In genomic region chr1:45594412-45594811, GRCh38 we compare ENCODE assay signal across 2 cellular contexts.
TF ChIP-seq lines count a peak whose summit lies in the region.

No MANE protein-coding gene starts in this region.

TF ChIP-seq in GM23338, 12 proteins besides CTCF, POLR2A, EP300 and RAD21:
- TF ChIP-seq ETS1 (IDR thresholded peaks at IDR 0.05): no peak
- no peak for TF ChIP-seq CREB1 (CRISPR knock-in tag; IDR thresholded peaks at IDR 0.05; ENCODE audit: low read depth)
- TF ChIP-seq STAT1 (IDR thresholded peaks at IDR 0.05; ENCODE audit: unreplicated experiment): no peak
- TF ChIP-seq EZH2phosphoT487 (IDR thresholded peaks at IDR 0.05; ENCODE audit: unreplicated experiment): no peak
- TF ChIP-seq REST (IDR thresholded peaks at IDR 0.05; ENCODE audit: unreplicated experiment): no peak
- TF ChIP-seq JUNB (IDR thresholded peaks at IDR 0.05; ENCODE audit: unreplicated experiment): no peak
- TF ChIP-seq POLR2AphosphoS5 (IDR thresholded peaks at IDR 0.05; ENCODE audit: low read depth): no peak
- TF ChIP-seq EZH2 (IDR thresholded peaks at IDR 0.05; ENCODE audit: low read depth, unreplicated experiment): no peak

TF ChIP-seq in H1, 55 proteins besides CTCF, POLR2A, EP300 and RAD21:
- no peak for TF ChIP-seq ATF3 (IDR thresholded peaks at IDR 0.05; ENCODE audit: insufficient read depth, low read depth, low read length)
- no peak for TF ChIP-seq KDM4A (IDR thresholded peaks at IDR 0.05; ENCODE audit: low read depth, low read length, severe bottlenecking)
- TF ChIP-seq SIX5 (IDR thresholded peaks at IDR 0.05; ENCODE audit: low read depth, low read length): no peak
- TF ChIP-seq POLR2AphosphoS5 (IDR thresholded peaks at IDR 0.05; ENCODE audit: low read depth, low read length): peak; percentile 51; the same call in 1 of the 2 replicates
